In genomic region chr4:144019277-144019676, GRCh38 we compare ENCODE assay signal across 6 cellular contexts. TPM values are rescaled to one million over a fixed set of nuclear protein-coding genes. Genes with fewer than 3 reads are reported as not detected.
"Had no signal": no experiment of that assay in that cellular context is flagged by ENCODE, and none has a peak within 500 bp of the region (broad histone marks: within the 10 kb centered on the region; RNA-seq: fewer than 3 reads in every experiment).

Gene GYPB (minus strand): TSS chr4:144019380. CDS start chr4:144019287, 93 bp downstream.

RNA-seq across cellular contexts. Expression of gene GYPB, which starts in this region (rescaled TPM):
- total RNA-seq: GM23248, H4, H7, HFFc6, HT1080, IMR-90 had no signal
- polyA plus RNA-seq: IMR-90 had no signal
